14 cellular contexts compared by ENCODE assay signal in the genomic region with DNA sequence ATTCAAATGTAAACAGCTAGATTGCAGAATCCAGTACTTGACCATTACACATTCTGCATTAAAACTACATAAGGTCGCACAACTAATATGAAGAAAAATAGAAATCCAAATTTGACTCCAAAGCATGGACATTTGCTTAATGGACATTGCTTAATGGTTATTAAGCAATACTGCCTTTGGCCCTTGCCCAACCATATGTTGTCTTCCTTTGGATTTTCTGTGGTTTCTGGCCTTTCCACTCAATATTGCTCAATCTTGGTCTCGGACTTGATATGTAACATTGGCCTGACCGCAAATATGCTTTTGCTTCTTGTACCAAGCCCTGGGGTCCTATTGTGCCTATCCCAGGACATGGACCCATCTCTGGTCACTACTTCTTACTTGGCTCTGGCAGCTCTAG.
A peak's percentile ranks its signal among the peaks of the same experiment; 100 is the strongest.
DNase-seq lines count a peak whose midpoint lies in the region; ATAC-seq and TF ChIP-seq lines count a peak whose summit lies in the region.
"Had no signal": no experiment of that assay in that cellular context is flagged by ENCODE, and none has a peak within 500 bp of the region (broad histone marks: within the 10 kb centered on the region; RNA-seq: fewer than 3 reads in every experiment).

No MANE protein-coding gene starts in this region.

- H3K27me3 Mint-ChIP-seq in immature natural killer cell (ENCODE audit: low read depth in 3 of 3), result no peaks in the 10 kb centered on the region
- H3K27me3 Mint-ChIP-seq: activated naive CD8-positive, alpha-beta T cell treated with anti-CD3 and anti-CD28 coated beads, Interleukin-2, amount 10 ng/mL, durations not matched to agents 7 days and 5 days had no signal

- H3K36me3 Mint-ChIP-seq in immature natural killer cell, result no peaks in the 10 kb centered on the region
- H3K36me3 Mint-ChIP-seq: activated naive CD8-positive, alpha-beta T cell treated with anti-CD3 and anti-CD28 coated beads, Interleukin-2, amount 10 ng/mL, durations not matched to agents 7 days and 5 days; CD8-positive, alpha-beta T cell had no signal

- DNase-seq in GM04504 (ENCODE audit: low read depth), result peak; percentile 35
- peak; percentile 77 for DNase-seq in amniotic epithelial cell (ENCODE audit: low read depth)
- DNase-seq in heart right ventricle, result peak in 1 of 2 donors; percentile 7
- peak; percentile 87 for DNase-seq in skeletal muscle cell (ENCODE audit: low read depth)
- DNase-seq in immature natural killer cell, result no peak
- no peak for DNase-seq in amygdala (lab: John Stamatoyannopoulos, UW)
- no peak for DNase-seq in OCI-M2 (lab: John Stamatoyannopoulos, UW; ENCODE audit: unreplicated experiment)
- DNase-seq: activated naive CD8-positive, alpha-beta T cell treated with anti-CD3 and anti-CD28 coated beads, Interleukin-2, amount 10 ng/mL, durations not matched to agents 7 days and 5 days; CD8-positive, alpha-beta T cell; NCI-H1417 treated with DMSO at 0.1 percent for 48 hours; NCI-H510A; stomach had no signal

- 79 to 89% methylated on average over 3 of the region's 3 CpGs for WGBS in heart right ventricle, 2 donors

- intact Hi-C loops in heart right ventricle (cut with DNase I), result loop anchor here in 3 of 10 donors (5.0 to 10.0 kb wide), 2 partner anchors 121 to 979 kb away; no protein-coding TSS in a partner anchor

- no peak overlapping the region for H3K4me3 ChIP-seq in heart right ventricle
- no peak overlapping the region for H3K4me3 ChIP-seq in skeletal muscle cell (ENCODE audit: low read depth, low read length)
- H3K4me3 ChIP-seq: prostate gland, stomach had no signal

- no peaks in the 10 kb centered on the region for H3K36me3 ChIP-seq in heart right ventricle
- H3K36me3 ChIP-seq: prostate gland, stomach had no signal

- TF ChIP-seq CTCF in heart right ventricle (IDR thresholded peaks at IDR 0.05), result no peak

- peaks cover 0 to 6% (median 1%) of the 10 kb centered on the region in 6 donors for H3K9me3 Mint-ChIP-seq in immature natural killer cell
- H3K9me3 Mint-ChIP-seq: activated naive CD8-positive, alpha-beta T cell treated with anti-CD3 and anti-CD28 coated beads, Interleukin-2, amount 10 ng/mL, durations not matched to agents 7 days and 5 days; CD8-positive, alpha-beta T cell had no signal

- no peaks in the 10 kb centered on the region for H3K27me3 ChIP-seq in heart right ventricle
- H3K27me3 ChIP-seq: stomach had no signal

- H3K4me1 ChIP-seq in heart right ventricle, result peaks cover 0 to 10% (median 0%) of the 10 kb centered on the region in 9 donors
- H3K4me1 ChIP-seq: prostate gland had no signal

- no peak overlapping the region for H3K27ac ChIP-seq in heart right ventricle
- H3K27ac ChIP-seq: prostate gland had no signal

- peaks cover 0 to under 1% (median 0%) of the 10 kb centered on the region in 11 donors for H3K9me3 ChIP-seq in heart right ventricle
- H3K9me3 ChIP-seq: prostate gland, stomach had no signal

- H3K4me3 Mint-ChIP-seq in immature natural killer cell, result no peak overlapping the region
- H3K4me3 Mint-ChIP-seq: activated naive CD8-positive, alpha-beta T cell treated with anti-CD3 and anti-CD28 coated beads, Interleukin-2, amount 10 ng/mL, durations not matched to agents 7 days and 5 days; CD8-positive, alpha-beta T cell had no signal

- H3K4me1 Mint-ChIP-seq in immature natural killer cell, result no peaks in the 10 kb centered on the region
- H3K4me1 Mint-ChIP-seq: activated naive CD8-positive, alpha-beta T cell treated with anti-CD3 and anti-CD28 coated beads, Interleukin-2, amount 10 ng/mL, durations not matched to agents 7 days and 5 days had no signal

- H3K27ac Mint-ChIP-seq in immature natural killer cell, result no peak overlapping the region
- H3K27ac Mint-ChIP-seq: activated naive CD8-positive, alpha-beta T cell treated with anti-CD3 and anti-CD28 coated beads, Interleukin-2, amount 10 ng/mL, durations not matched to agents 7 days and 5 days; CD8-positive, alpha-beta T cell had no signal

- ATAC-seq in heart right ventricle (peak in 5 of 8 donors; percentile 24 to 73 (median 51)), HG03565 (IDR thresholded peaks at IDR 0.05; ENCODE audit: unreplicated experiment) (no peak)
- ATAC-seq: CD8-positive, alpha-beta T cell had no signal

Comparison
In these comparisons a context has a peak if more than half of its experiments do, and no peak if none do; other contexts are left out.
1. DNase-seq: peak in GM04504 (single experiment), amniotic epithelial cell (single experiment) and skeletal muscle cell (single experiment); none in immature natural killer cell (0 of 3), amygdala (0 of 56) and OCI-M2 (single experiment).